ENCODE assay signal across 15 cellular contexts in the genomic region with DNA sequence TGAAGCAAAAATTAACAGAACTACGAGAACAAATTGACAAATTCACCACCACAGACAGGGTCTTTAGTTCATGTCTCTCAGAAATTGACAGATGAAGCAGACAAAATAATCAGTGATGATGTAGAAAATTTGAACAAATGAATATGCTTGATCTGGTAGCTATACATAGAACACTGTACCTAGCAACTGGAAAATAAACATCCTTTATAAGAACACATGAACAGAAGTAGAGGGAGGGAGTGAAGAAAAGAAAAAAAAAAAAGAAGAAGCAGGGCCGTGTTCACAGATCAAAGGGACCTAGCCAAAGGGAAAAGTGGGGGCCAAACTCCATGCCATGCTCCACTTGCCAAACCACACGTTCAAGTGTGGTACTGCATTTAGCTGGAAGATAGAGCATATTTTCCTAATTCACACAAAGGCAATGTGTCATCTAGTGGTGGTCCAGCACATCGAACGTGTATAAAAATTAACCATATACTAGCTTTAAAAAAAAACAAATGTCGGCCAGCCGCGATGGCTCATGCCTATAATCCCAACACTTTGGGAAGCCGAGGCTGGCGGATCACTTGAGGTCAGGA.
"Had no signal": no experiment of that assay in that cellular context is flagged by ENCODE, and none has a peak within 500 bp of the region (broad histone marks: within the 10 kb centered on the region; RNA-seq: fewer than 3 reads in every experiment).

No MANE protein-coding gene starts in this region.

- H3K36me3 ChIP-seq: brain microvascular endothelial cell had no signal

- H3K27ac Mint-ChIP-seq: activated CD4-positive, alpha-beta memory T cell treated with anti-CD3 and anti-CD28 coated beads, Interleukin-2, amount 10 ng/mL, durations not matched to agents 7 days and 5 days; activated naive CD8-positive, alpha-beta T cell; mesothelial cell of epicardium; stimulated activated effector memory CD8-positive, alpha-beta T cell treated with anti-CD3 and anti-CD28 coated beads, Interleukin-12 subunit alpha, Interleukin-12 subunit beta, amount 100 ng/mL, for 72 hours; WTC11 had no signal

- H3K9me3 Mint-ChIP-seq: activated CD4-positive, alpha-beta memory T cell treated with anti-CD3 and anti-CD28 coated beads, Interleukin-2, amount 10 ng/mL, durations not matched to agents 7 days and 5 days; central memory CD8-positive, alpha-beta T cell; stimulated activated effector memory CD8-positive, alpha-beta T cell treated with anti-CD3 and anti-CD28 coated beads, Interleukin-12 subunit alpha, Interleukin-12 subunit beta, amount 100 ng/mL, for 72 hours; WTC11 had no signal

- DNase-seq: activated CD4-positive, alpha-beta memory T cell treated with anti-CD3 and anti-CD28 coated beads, Interleukin-2, amount 10 ng/mL, durations not matched to agents 7 days and 5 days; activated CD4-positive, alpha-beta T cell treated with anti-CD3 and anti-CD28 coated beads for 4 hours; activated gamma-delta T cell treated with Interleukin-2 at 50 U/mL for 16 hours; activated T-cell treated with anti-CD3 and anti-CD28 coated beads, Interleukin-2, amount 50 U/mL, for 48 hours; amniotic stem cell; brain microvascular endothelial cell; effector CD8-positive, alpha-beta T cell; foreskin fibroblast had no signal

- FAIRE-seq: TTC549 had no signal

- H3K27me3 Mint-ChIP-seq: activated naive CD8-positive, alpha-beta T cell; central memory CD8-positive, alpha-beta T cell had no signal

- H3K4me1 Mint-ChIP-seq: stimulated activated effector memory CD8-positive, alpha-beta T cell treated with anti-CD3 and anti-CD28 coated beads, Interleukin-12 subunit alpha, Interleukin-12 subunit beta, amount 100 ng/mL, for 72 hours had no signal

- H3K27ac ChIP-seq: brain microvascular endothelial cell had no signal

- H3K4me3 Mint-ChIP-seq: activated CD4-positive, alpha-beta memory T cell treated with anti-CD3 and anti-CD28 coated beads, Interleukin-2, amount 10 ng/mL, durations not matched to agents 7 days and 5 days; activated naive CD8-positive, alpha-beta T cell; central memory CD8-positive, alpha-beta T cell; mesothelial cell of epicardium; stimulated activated effector memory CD8-positive, alpha-beta T cell treated with anti-CD3 and anti-CD28 coated beads, Interleukin-12 subunit alpha, Interleukin-12 subunit beta, amount 100 ng/mL, for 72 hours; WTC11 had no signal

- H3K36me3 Mint-ChIP-seq: activated naive CD8-positive, alpha-beta T cell; mesothelial cell of epicardium; WTC11 had no signal

- H3K27me3 ChIP-seq: brain microvascular endothelial cell had no signal

- H3K4me3 ChIP-seq: lung had no signal

- ATAC-seq: stimulated activated effector memory CD8-positive, alpha-beta T cell treated with anti-CD3 and anti-CD28 coated beads, Interleukin-12 subunit alpha, Interleukin-12 subunit beta, amount 100 ng/mL, for 72 hours; WTC11 had no signal
